In genomic region chr20:51337126-51337805, GRCh38 we compare ENCODE assay signal across 18 cellular contexts.
"Had no signal": no experiment of that assay in that cellular context is flagged by ENCODE, and none has a peak within 500 bp of the region (broad histone marks: within the 10 kb centered on the region; RNA-seq: fewer than 3 reads in every experiment).

No MANE protein-coding gene starts in this region.

- FAIRE-seq: endometrium, pancreas, small intestine had no signal

- H3K4me1 ChIP-seq: pancreas, right lobe of liver, thyroid gland had no signal

- DNase-seq: activated B cell treated with CpG ODN at 0.5 μM for 24 hours; activated CD4-positive, alpha-beta T cell treated with anti-CD3 and anti-CD28 coated beads for 4 hours; activated CD8-positive, alpha-beta T cell treated with anti-CD3 and anti-CD28 coated beads for 36 hours; activated naive CD4-positive, alpha-beta T cell treated with Interleukin-2 at 50 U/mL for 16 hours; activated T-cell treated with anti-CD3 and anti-CD28 coated beads, Interleukin-2, amount 50 U/mL, for 1 hour; cerebellar nuclear complex; cortex of kidney; left cardiac atrium; naive thymus-derived CD8-positive, alpha-beta T cell; pancreas; right lobe of liver; small intestine; stimulated activated CD4-positive, alpha-beta T cell treated with anti-CD3 and anti-CD28 coated beads, Interleukin-4, amount 100 ng/mL, for 4 hours; thyroid gland had no signal

- H3K36me3 ChIP-seq: esophagus muscularis mucosa, pancreas, right lobe of liver, thyroid gland had no signal

- ATAC-seq: activated CD8-positive, alpha-beta T cell treated with anti-CD3 and anti-CD28 coated beads for 36 hours; activated T-helper 17 cell treated with anti-CD3 and anti-CD28 coated beads, Interleukin-2, amount 50 U/mL, for 72 hours; left cardiac atrium; naive thymus-derived CD8-positive, alpha-beta T cell; pancreas; right lobe of liver; stimulated activated memory B cell treated with anti-CD40 and anti-IgM and Interleukin-4, amounts not matched to agents 10 μg/mL and 1 μg/mL and 100 μg/mL, for 72 hours had no signal

- H3K9me3 ChIP-seq: esophagus muscularis mucosa, pancreas, right lobe of liver, thyroid gland had no signal

- H3K27me3 ChIP-seq: pancreas, right lobe of liver, thyroid gland had no signal

- H3K27ac ChIP-seq: esophagus muscularis mucosa, pancreas, right lobe of liver, thyroid gland had no signal

- H3K4me3 ChIP-seq: esophagus muscularis mucosa, pancreas, right lobe of liver, thyroid gland had no signal
